1 cellular context compared by ENCODE assay signal in genomic region chr5:142327111-142327842, GRCh38.
TF ChIP-seq lines count a peak whose summit lies in the region.

No MANE protein-coding gene starts in this region.

TF ChIP-seq in GM23338, 12 proteins besides CTCF, POLR2A, EP300 and RAD21 (continued from another document):
- TF ChIP-seq ZNF462 (CRISPR knock-in tag; IDR thresholded peaks at IDR 0.05) (peak; percentile 12; the same call in 1 of the 2 replicates), POLR2AphosphoS5 (IDR thresholded peaks at IDR 0.05; ENCODE audit: low read depth) (no peak; the same call in 1 of the 2 replicates), JUNB (IDR thresholded peaks at IDR 0.05; ENCODE audit: unreplicated experiment) (no peak), ETS1 (IDR thresholded peaks at IDR 0.05) (no peak), NANOG (IDR thresholded peaks at IDR 0.05; ENCODE audit: borderline replicate concordance) (no peak), ZNF114 (CRISPR knock-in tag; IDR thresholded peaks at IDR 0.05) (no peak), REST (IDR thresholded peaks at IDR 0.05; ENCODE audit: unreplicated experiment) (no peak), EZH2phosphoT487 (IDR thresholded peaks at IDR 0.05; ENCODE audit: unreplicated experiment) (no peak), STAT1 (IDR thresholded peaks at IDR 0.05; ENCODE audit: unreplicated experiment) (no peak)
